1 cellular context compared by ENCODE assay signal in genomic region chr1:169689395-169689794, GRCh38.
A peak's percentile ranks its signal among the peaks of the same experiment; 100 is the strongest.
TF ChIP-seq lines count a peak whose summit lies in the region.

No MANE protein-coding gene starts in this region.

TF ChIP-seq in GM12878, 131 proteins besides CTCF, POLR2A, EP300 and RAD21:
- TF ChIP-seq IRF4 (IDR thresholded peaks at IDR 0.05; ENCODE audit: low read depth, low read length) (no peak), ZNF384 (IDR thresholded peaks at IDR 0.05; ENCODE audit: borderline replicate concordance, low read depth, low read length) (peak; percentile 74)
